16 cellular contexts compared by ENCODE assay signal in genomic region chr10:15588635-15589081, GRCh38.
"Had no signal": no experiment of that assay in that cellular context is flagged by ENCODE, and none has a peak within 500 bp of the region (broad histone marks: within the 10 kb centered on the region; RNA-seq: fewer than 3 reads in every experiment).

No MANE protein-coding gene starts in this region.

- DNase-seq: activated B cell treated with CpG ODN at 0.5 μM for 24 hours; activated CD4-positive, alpha-beta T cell treated with anti-CD3 and anti-CD28 coated beads for 48 hours; activated CD8-positive, alpha-beta memory T cell treated with anti-CD3 and anti-CD28 coated beads, Interleukin-2, amount 50 U/mL, for 4 hours; activated CD8-positive, alpha-beta T cell treated with anti-CD3 and anti-CD28 coated beads, Interleukin-2, amount 10 ng/mL, durations not matched to agents 7 days and 5 days; activated gamma-delta T cell; activated T-cell treated with anti-CD3 and anti-CD28 coated beads, Interleukin-2, amount 50 U/mL, for 48 hours; central memory CD4-positive, alpha-beta T cell; effector CD8-positive, alpha-beta T cell; hippocampal formation; left ventricle myocardium inferior; sigmoid colon; stimulated activated CD4-positive, alpha-beta T cell treated with anti-CD3 and anti-CD28 coated beads, Interleukin-12 subunit alpha, Interleukin-12 subunit beta, amount 100 ng/mL, for 4 hours; tibial artery had no signal

- H3K36me3 ChIP-seq: left ventricle myocardium inferior, sigmoid colon had no signal

- H3K27me3 ChIP-seq: sigmoid colon, tibial artery had no signal

- H3K27ac ChIP-seq: left ventricle myocardium inferior, sigmoid colon had no signal

- H3K9me3 ChIP-seq: sigmoid colon, tibial artery had no signal

- H3K4me1 ChIP-seq: left ventricle myocardium inferior, sigmoid colon had no signal

- FAIRE-seq: keratinocyte, urothelium cell line had no signal

- H3K4me3 ChIP-seq: left ventricle myocardium inferior, sigmoid colon, tibial artery had no signal

- ATAC-seq: activated CD8-positive, alpha-beta T cell treated with anti-CD3 and anti-CD28 coated beads, Interleukin-2, amount 10 ng/mL, durations not matched to agents 7 days and 5 days; stimulated activated effector memory CD8-positive, alpha-beta T cell treated with anti-CD3 and anti-CD28 coated beads, Interleukin-12 subunit alpha, Interleukin-12 subunit beta, amount 100 ng/mL, for 72 hours had no signal
